In the genomic region with DNA sequence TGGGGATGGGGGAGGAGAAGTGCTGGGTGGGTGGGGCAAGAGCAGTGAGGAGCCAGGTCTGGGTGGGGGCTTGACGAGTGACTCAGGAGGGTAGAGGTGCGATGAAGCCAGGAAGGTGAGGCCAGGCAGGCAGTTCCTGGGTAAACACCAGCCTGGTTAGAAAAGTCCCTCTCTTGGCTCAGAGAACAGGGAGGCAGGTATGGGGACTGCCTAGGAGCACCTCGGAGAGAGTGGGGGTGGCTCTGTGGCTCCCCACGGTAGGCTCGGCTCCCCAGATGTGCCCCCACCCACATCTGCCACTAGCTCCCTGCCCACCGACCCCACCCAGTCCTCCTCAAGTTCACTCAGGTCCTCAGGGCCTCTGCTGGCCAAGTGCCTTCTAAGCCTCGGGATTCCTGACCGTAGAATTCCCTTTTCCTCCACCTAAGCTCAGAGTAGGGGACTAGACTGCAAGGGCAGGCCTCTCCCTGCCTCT, we compare ENCODE assay signal across 8 cellular contexts. TPM values are rescaled to one million over a fixed set of nuclear protein-coding genes. Genes with fewer than 3 reads are reported as not detected.
DNase-seq lines count a peak whose midpoint lies in the region; ATAC-seq, FAIRE-seq and TF ChIP-seq lines count a peak whose summit lies in the region.

No MANE protein-coding gene starts in this region.

- H3K36me3 Mint-ChIP-seq in IgD-negative memory B cell: peaks cover 2% of the 10 kb centered on the region
- peaks cover 5% of the 10 kb centered on the region for H3K36me3 Mint-ChIP-seq in dendritic cell treated with granulocyte-macrophage colony-stimulating factor and Interleukin-4, amounts not matched to agents 40 ng/mL and 50 ng/mL, for 4 days (ENCODE audit: low read depth)

- intact Hi-C loops in dendritic cell treated with granulocyte-macrophage colony-stimulating factor and Interleukin-4, amounts not matched to agents 40 ng/mL and 50 ng/mL, for 4 days (cut with micrococcal nuclease): no loop called here

- POLR2A ChIA-PET in A549 (lab: Yijun Ruan, JAX): interaction anchor here (0.6 to 1.8 kb wide), 4 partner anchors 8 to 92 kb away, joined by 3 to 5 read pairs (median 3); no protein-coding TSS in a partner anchor

- no peaks in the 10 kb centered on the region for H3K27me3 ChIP-seq in mucosa of stomach (ENCODE audit: control insufficient read depth, insufficient read depth, low read length)

- no peak; the same call in 1 of the 2 replicates for TF ChIP-seq POLR2A in A549 (IDR thresholded peaks at IDR 0.05; ENCODE audit: low read length)

- H3K4me3 ChIP-seq in A549: peak overlapping the region; percentile 76
- peak overlapping the region; percentile 51 for H3K4me3 ChIP-seq in mucosa of stomach (ENCODE audit: low read length)

- peaks cover under 1% of the 10 kb centered on the region for H3K27me3 Mint-ChIP-seq in IgD-negative memory B cell
- peaks cover 24% of the 10 kb centered on the region for H3K27me3 Mint-ChIP-seq in dendritic cell treated with granulocyte-macrophage colony-stimulating factor and Interleukin-4, amounts not matched to agents 40 ng/mL and 50 ng/mL, for 4 days

- H3K36me3 ChIP-seq in mucosa of stomach (ENCODE audit: control insufficient read depth, insufficient read depth, low read length): no peaks in the 10 kb centered on the region

- H3K27ac Mint-ChIP-seq in IgD-negative memory B cell: no peak overlapping the region
- H3K27ac Mint-ChIP-seq in dendritic cell treated with granulocyte-macrophage colony-stimulating factor and Interleukin-4, amounts not matched to agents 40 ng/mL and 50 ng/mL, for 4 days: peak overlapping the region; percentile 28

- H3K4me1 ChIP-seq in A549: peaks cover 79% of the 10 kb centered on the region
- H3K4me1 ChIP-seq in mucosa of stomach (ENCODE audit: control insufficient read depth, insufficient read depth, low read length): peaks cover 73% of the 10 kb centered on the region

- TF ChIP-seq CTCF in A549 (IDR thresholded peaks at IDR 0.05): no peak

- H3K9me3 ChIP-seq in A549: no peaks in the 10 kb centered on the region
- no peaks in the 10 kb centered on the region for H3K9me3 ChIP-seq in mucosa of stomach (ENCODE audit: control insufficient read depth, low read length)

- no peaks in the 10 kb centered on the region for H3K9me3 Mint-ChIP-seq in IgD-negative memory B cell
- H3K9me3 Mint-ChIP-seq in dendritic cell treated with granulocyte-macrophage colony-stimulating factor and Interleukin-4, amounts not matched to agents 40 ng/mL and 50 ng/mL, for 4 days: no peaks in the 10 kb centered on the region

- H3K4me2 ChIP-seq in A549: peak overlapping the region; percentile 92

- H3K4me1 Mint-ChIP-seq in IgD-negative memory B cell: peaks cover 0 to 9% (median 8%) of the 10 kb centered on the region in 3 donors
- H3K4me1 Mint-ChIP-seq in dendritic cell treated with granulocyte-macrophage colony-stimulating factor and Interleukin-4, amounts not matched to agents 40 ng/mL and 50 ng/mL, for 4 days (ENCODE audit: low read depth): peaks cover 82% of the 10 kb centered on the region

- ATAC-seq in A549 (peak; percentile 22 to 39), GM21360 (IDR thresholded peaks at IDR 0.05; ENCODE audit: unreplicated experiment) (no peak)

- peak overlapping the region; percentile 98 to 100 for H3K27ac ChIP-seq in A549

- WGBS in A549 (ENCODE audit: missing lambda C conversion rate): 0% methylated on average over 4 of the region's 8 CpGs

- peak overlapping the region; percentile 72 for H3K9ac ChIP-seq in mucosa of stomach (ENCODE audit: low read length)

- DNase-seq in A549 (ENCODE audit: low read depth in 1 of 2, low spot score in 1 of 2) (peak in 1 of 2 experiments; percentile 56), GM19238 (ENCODE audit: insufficient read length, low spot score) (no peak), NOMO-1 treated with DMSO at 0.1 percent for 48 hours (lab: John Stamatoyannopoulos, UW; ENCODE audit: unreplicated experiment) (no peak), NCI-H2107 (lab: John Stamatoyannopoulos, UW) (no peak)

- TF ChIP-seq EP300 in A549 (IDR thresholded peaks at IDR 0.05): no peak

- CTCF ChIA-PET in A549 (lab: Yijun Ruan, JAX): interaction anchor here (1.0 to 1.8 kb wide), 4 partner anchors 15 to 87 kb away, joined by 3 to 4 read pairs (median 4); no protein-coding TSS in a partner anchor

- FAIRE-seq in A549 (lab: Jason Lieb, UNC): no peak

- no peak for TF ChIP-seq RAD21 in A549 (conservative IDR thresholded peaks at IDR 0.05 in 1 of 2, IDR thresholded peaks at IDR 0.05 in 1 of 2)

- H3K4me3 Mint-ChIP-seq in IgD-negative memory B cell: peak overlapping the region; percentile 37 to 85 (median 59)
- H3K4me3 Mint-ChIP-seq in dendritic cell treated with granulocyte-macrophage colony-stimulating factor and Interleukin-4, amounts not matched to agents 40 ng/mL and 50 ng/mL, for 4 days: peak overlapping the region; percentile 77

TF ChIP-seq in A549, 52 proteins besides CTCF, POLR2A, EP300 and RAD21:
- TF ChIP-seq MAFK (IDR thresholded peaks at IDR 0.05; ENCODE audit: partially characterized antibody): no peak
- TF ChIP-seq, protein P1, sequence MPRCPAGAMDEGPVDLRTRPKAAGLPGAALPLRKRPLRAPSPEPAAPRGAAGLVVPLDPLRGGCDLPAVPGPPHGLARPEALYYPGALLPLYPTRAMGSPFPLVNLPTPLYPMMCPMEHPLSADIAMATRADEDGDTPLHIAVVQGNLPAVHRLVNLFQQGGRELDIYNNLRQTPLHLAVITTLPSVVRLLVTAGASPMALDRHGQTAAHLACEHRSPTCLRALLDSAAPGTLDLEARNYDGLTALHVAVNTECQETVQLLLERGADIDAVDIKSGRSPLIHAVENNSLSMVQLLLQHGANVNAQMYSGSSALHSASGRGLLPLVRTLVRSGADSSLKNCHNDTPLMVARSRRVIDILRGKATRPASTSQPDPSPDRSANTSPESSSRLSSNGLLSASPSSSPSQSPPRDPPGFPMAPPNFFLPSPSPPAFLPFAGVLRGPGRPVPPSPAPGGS (IDR thresholded peaks at IDR 0.05): no peak
- no peak for TF ChIP-seq EHMT2 (IDR thresholded peaks at IDR 0.05; ENCODE audit: low read depth)
- TF ChIP-seq PHF8 (IDR thresholded peaks at IDR 0.05; ENCODE audit: borderline replicate concordance, low read depth): no peak
- TF ChIP-seq FOSB (CRISPR knock-in tag; IDR thresholded peaks at IDR 0.05): no peak
- no peak for TF ChIP-seq SREBF2 (IDR thresholded peaks at IDR 0.05)
- TF ChIP-seq, protein P2, sequence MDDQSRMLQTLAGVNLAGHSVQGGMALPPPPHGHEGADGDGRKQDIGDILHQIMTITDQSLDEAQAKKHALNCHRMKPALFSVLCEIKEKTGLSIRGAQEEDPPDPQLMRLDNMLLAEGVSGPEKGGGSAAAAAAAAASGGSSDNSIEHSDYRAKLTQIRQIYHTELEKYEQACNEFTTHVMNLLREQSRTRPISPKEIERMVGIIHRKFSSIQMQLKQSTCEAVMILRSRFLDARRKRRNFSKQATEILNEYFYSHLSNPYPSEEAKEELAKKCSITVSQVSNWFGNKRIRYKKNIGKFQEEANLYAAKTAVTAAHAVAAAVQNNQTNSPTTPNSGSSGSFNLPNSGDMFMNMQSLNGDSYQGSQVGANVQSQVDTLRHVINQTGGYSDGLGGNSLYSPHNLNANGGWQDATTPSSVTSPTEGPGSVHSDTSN (IDR thresholded peaks at IDR 0.05): no peak
- TF ChIP-seq, protein P3, sequence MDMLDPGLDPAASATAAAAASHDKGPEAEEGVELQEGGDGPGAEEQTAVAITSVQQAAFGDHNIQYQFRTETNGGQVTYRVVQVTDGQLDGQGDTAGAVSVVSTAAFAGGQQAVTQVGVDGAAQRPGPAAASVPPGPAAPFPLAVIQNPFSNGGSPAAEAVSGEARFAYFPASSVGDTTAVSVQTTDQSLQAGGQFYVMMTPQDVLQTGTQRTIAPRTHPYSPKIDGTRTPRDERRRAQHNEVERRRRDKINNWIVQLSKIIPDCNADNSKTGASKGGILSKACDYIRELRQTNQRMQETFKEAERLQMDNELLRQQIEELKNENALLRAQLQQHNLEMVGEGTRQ (IDR thresholded peaks at IDR 0.05): no peak
- TF ChIP-seq, protein P4, sequence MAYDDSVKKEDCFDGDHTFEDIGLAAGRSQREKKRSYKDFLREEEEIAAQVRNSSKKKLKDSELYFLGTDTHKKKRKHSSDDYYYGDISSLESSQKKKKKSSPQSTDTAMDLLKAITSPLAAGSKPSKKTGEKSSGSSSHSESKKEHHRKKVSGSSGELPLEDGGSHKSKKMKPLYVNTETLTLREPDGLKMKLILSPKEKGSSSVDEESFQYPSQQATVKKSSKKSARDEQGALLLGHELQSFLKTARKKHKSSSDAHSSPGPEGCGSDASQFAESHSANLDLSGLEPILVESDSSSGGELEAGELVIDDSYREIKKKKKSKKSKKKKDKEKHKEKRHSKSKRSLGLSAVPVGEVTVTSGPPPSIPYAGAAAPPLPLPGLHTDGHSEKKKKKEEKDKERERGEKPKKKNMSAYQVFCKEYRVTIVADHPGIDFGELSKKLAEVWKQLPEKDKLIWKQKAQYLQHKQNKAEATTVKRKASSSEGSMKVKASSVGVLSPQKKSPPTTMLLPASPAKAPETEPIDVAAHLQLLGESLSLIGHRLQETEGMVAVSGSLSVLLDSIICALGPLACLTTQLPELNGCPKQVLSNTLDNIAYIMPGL (CRISPR knock-in tag; IDR thresholded peaks at IDR 0.05; ENCODE audit: borderline replicate concordance): no peak

RNA-seq across cellular contexts. Expression of gene HSPG2, which starts 1.2 kb away (rescaled TPM):
- polyA plus RNA-seq in A549 (2011; rRNA removed) (7.0 and 8.3 TPM in 2 replicates), A549 (2017; fragmentation: RNase III; extraction: RNeasy Plus Mini Kit Qiagen cat#74134 plus additional on column Dnase treatment) (42.7 to 51.6 TPM (median 43.5 TPM) in 3 replicates), IgD-negative memory B cell (0.90 TPM)
- 26.3 and 36.6 TPM in 2 replicates for polyA plus RNA-seq in A549 (2012; cell fraction: cytosol; rRNA removed)
- 187 and 265 TPM in 2 replicates for polyA plus RNA-seq in A549 (2012; cell fraction: nucleus; rRNA removed)
- polyA minus RNA-seq in A549 (2011; rRNA and poly(A)+ RNA removed): 16.1 and 26.1 TPM in 2 replicates

RNA-seq across cellular contexts. Expression of gene CELA3B, which starts 40.9 kb away (rescaled TPM):
- polyA plus RNA-seq in A549 (2011; rRNA removed) (not detected in 2 replicates), A549 (2017; fragmentation: RNase III; extraction: RNeasy Plus Mini Kit Qiagen cat#74134 plus additional on column Dnase treatment) (not detected in 3 replicates), IgD-negative memory B cell (not detected)
- not detected in 2 replicates for polyA plus RNA-seq in A549 (2012; cell fraction: cytosol; rRNA removed)
- polyA plus RNA-seq in A549 (2012; cell fraction: nucleus; rRNA removed): not detected in 2 replicates
- polyA minus RNA-seq in A549 (2011; rRNA and poly(A)+ RNA removed): not detected in 2 replicates
